In the genomic region with DNA sequence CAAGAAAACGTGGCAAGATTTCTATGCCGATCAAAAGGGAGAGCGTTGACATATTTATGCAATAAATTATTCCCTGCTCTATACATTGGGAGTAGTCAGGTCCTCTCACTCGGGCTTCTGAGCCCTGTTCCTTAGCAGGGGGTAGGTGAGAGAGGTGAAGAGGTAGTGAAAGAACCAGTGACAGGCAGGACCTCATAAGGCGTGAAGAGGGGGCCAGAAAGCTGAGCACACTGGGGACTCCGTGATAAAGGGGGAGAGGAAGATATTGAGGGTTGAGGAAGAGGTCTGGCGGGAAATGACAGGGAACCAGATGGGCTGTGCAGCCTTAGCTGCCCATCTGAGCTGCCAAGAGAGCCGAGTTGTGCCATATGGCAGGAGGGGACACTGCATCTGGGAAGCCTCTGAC, we compare ENCODE assay signal across 1 cellular context.
TF ChIP-seq lines count a peak whose summit lies in the region.

No MANE protein-coding gene starts in this region.

TF ChIP-seq in K562, 482 proteins besides CTCF, POLR2A, EP300 and RAD21 (continues in another document):
- TF ChIP-seq MAZ (CRISPR knock-in tag; conservative IDR thresholded peaks at IDR 0.05 in 1 of 2, IDR thresholded peaks at IDR 0.05 in 1 of 2): 0 out of 4 replicates have a peak, but pooled peaks of 1 of the 2 experiments have one; percentile 0
- TF ChIP-seq, protein P1, sequence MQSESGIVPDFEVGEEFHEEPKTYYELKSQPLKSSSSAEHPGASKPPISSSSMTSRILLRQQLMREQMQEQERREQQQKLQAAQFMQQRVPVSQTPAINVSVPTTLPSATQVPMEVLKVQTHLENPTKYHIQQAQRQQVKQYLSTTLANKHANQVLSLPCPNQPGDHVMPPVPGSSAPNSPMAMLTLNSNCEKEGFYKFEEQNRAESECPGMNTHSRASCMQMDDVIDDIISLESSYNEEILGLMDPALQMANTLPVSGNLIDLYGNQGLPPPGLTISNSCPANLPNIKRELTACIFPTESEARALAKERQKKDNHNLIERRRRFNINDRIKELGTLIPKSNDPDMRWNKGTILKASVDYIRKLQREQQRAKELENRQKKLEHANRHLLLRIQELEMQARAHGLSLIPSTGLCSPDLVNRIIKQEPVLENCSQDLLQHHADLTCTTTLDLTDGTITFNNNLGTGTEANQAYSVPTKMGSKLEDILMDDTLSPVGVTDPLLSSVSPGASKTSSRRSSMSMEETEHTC (IDR thresholded peaks at IDR 0.05): no peak
- no peak for TF ChIP-seq FOS (IDR thresholded peaks at IDR 0.05; ENCODE audit: extremely low read depth, insufficient read length)
- no peak for TF ChIP-seq FOXJ2 (tag; IDR thresholded peaks at IDR 0.05)
- TF ChIP-seq BCL6 (CRISPR knock-in tag; IDR thresholded peaks at IDR 0.05): no peak
- TF ChIP-seq PHF20 (IDR thresholded peaks at IDR 0.05; ENCODE audit: partially characterized antibody): no peak
- TF ChIP-seq, protein P2, sequence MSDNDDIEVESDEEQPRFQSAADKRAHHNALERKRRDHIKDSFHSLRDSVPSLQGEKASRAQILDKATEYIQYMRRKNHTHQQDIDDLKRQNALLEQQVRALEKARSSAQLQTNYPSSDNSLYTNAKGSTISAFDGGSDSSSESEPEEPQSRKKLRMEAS (CRISPR knock-in tag; IDR thresholded peaks at IDR 0.05): no peak
- TF ChIP-seq ZNF12 (CRISPR knock-in tag; IDR thresholded peaks at IDR 0.05): no peak
- TF ChIP-seq, protein P3, sequence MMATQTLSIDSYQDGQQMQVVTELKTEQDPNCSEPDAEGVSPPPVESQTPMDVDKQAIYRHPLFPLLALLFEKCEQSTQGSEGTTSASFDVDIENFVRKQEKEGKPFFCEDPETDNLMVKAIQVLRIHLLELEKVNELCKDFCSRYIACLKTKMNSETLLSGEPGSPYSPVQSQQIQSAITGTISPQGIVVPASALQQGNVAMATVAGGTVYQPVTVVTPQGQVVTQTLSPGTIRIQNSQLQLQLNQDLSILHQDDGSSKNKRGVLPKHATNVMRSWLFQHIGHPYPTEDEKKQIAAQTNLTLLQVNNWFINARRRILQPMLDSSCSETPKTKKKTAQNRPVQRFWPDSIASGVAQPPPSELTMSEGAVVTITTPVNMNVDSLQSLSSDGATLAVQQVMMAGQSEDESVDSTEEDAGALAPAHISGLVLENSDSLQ (IDR thresholded peaks at IDR 0.05): peak; percentile 40; the same call in 1 of the 2 replicates
- no peak for TF ChIP-seq BHLHE40 (IDR thresholded peaks at IDR 0.05; ENCODE audit: low read length)
- 0 out of 2 replicates have a peak, but pooled peaks have one; percentile 13 for TF ChIP-seq EP400 (IDR thresholded peaks at IDR 0.05)
- TF ChIP-seq, protein P4, sequence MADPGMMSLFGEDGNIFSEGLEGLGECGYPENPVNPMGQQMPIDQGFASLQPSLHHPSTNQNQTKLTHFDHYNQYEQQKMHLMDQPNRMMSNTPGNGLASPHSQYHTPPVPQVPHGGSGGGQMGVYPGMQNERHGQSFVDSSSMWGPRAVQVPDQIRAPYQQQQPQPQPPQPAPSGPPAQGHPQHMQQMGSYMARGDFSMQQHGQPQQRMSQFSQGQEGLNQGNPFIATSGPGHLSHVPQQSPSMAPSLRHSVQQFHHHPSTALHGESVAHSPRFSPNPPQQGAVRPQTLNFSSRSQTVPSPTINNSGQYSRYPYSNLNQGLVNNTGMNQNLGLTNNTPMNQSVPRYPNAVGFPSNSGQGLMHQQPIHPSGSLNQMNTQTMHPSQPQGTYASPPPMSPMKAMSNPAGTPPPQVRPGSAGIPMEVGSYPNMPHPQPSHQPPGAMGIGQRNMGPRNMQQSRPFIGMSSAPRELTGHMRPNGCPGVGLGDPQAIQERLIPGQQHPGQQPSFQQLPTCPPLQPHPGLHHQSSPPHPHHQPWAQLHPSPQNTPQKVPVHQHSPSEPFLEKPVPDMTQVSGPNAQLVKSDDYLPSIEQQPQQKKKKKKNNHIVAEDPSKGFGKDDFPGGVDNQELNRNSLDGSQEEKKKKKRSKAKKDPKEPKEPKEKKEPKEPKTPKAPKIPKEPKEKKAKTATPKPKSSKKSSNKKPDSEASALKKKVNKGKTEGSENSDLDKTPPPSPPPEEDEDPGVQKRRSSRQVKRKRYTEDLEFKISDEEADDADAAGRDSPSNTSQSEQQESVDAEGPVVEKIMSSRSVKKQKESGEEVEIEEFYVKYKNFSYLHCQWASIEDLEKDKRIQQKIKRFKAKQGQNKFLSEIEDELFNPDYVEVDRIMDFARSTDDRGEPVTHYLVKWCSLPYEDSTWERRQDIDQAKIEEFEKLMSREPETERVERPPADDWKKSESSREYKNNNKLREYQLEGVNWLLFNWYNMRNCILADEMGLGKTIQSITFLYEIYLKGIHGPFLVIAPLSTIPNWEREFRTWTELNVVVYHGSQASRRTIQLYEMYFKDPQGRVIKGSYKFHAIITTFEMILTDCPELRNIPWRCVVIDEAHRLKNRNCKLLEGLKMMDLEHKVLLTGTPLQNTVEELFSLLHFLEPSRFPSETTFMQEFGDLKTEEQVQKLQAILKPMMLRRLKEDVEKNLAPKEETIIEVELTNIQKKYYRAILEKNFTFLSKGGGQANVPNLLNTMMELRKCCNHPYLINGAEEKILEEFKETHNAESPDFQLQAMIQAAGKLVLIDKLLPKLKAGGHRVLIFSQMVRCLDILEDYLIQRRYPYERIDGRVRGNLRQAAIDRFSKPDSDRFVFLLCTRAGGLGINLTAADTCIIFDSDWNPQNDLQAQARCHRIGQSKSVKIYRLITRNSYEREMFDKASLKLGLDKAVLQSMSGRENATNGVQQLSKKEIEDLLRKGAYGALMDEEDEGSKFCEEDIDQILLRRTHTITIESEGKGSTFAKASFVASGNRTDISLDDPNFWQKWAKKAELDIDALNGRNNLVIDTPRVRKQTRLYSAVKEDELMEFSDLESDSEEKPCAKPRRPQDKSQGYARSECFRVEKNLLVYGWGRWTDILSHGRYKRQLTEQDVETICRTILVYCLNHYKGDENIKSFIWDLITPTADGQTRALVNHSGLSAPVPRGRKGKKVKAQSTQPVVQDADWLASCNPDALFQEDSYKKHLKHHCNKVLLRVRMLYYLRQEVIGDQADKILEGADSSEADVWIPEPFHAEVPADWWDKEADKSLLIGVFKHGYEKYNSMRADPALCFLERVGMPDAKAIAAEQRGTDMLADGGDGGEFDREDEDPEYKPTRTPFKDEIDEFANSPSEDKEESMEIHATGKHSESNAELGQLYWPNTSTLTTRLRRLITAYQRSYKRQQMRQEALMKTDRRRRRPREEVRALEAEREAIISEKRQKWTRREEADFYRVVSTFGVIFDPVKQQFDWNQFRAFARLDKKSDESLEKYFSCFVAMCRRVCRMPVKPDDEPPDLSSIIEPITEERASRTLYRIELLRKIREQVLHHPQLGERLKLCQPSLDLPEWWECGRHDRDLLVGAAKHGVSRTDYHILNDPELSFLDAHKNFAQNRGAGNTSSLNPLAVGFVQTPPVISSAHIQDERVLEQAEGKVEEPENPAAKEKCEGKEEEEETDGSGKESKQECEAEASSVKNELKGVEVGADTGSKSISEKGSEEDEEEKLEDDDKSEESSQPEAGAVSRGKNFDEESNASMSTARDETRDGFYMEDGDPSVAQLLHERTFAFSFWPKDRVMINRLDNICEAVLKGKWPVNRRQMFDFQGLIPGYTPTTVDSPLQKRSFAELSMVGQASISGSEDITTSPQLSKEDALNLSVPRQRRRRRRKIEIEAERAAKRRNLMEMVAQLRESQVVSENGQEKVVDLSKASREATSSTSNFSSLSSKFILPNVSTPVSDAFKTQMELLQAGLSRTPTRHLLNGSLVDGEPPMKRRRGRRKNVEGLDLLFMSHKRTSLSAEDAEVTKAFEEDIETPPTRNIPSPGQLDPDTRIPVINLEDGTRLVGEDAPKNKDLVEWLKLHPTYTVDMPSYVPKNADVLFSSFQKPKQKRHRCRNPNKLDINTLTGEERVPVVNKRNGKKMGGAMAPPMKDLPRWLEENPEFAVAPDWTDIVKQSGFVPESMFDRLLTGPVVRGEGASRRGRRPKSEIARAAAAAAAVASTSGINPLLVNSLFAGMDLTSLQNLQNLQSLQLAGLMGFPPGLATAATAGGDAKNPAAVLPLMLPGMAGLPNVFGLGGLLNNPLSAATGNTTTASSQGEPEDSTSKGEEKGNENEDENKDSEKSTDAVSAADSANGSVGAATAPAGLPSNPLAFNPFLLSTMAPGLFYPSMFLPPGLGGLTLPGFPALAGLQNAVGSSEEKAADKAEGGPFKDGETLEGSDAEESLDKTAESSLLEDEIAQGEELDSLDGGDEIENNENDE (IDR thresholded peaks at IDR 0.05; ENCODE audit: low read depth, low read length): no peak
- TF ChIP-seq SMARCE1 (IDR thresholded peaks at IDR 0.05): no peak
- TF ChIP-seq, protein P5, sequence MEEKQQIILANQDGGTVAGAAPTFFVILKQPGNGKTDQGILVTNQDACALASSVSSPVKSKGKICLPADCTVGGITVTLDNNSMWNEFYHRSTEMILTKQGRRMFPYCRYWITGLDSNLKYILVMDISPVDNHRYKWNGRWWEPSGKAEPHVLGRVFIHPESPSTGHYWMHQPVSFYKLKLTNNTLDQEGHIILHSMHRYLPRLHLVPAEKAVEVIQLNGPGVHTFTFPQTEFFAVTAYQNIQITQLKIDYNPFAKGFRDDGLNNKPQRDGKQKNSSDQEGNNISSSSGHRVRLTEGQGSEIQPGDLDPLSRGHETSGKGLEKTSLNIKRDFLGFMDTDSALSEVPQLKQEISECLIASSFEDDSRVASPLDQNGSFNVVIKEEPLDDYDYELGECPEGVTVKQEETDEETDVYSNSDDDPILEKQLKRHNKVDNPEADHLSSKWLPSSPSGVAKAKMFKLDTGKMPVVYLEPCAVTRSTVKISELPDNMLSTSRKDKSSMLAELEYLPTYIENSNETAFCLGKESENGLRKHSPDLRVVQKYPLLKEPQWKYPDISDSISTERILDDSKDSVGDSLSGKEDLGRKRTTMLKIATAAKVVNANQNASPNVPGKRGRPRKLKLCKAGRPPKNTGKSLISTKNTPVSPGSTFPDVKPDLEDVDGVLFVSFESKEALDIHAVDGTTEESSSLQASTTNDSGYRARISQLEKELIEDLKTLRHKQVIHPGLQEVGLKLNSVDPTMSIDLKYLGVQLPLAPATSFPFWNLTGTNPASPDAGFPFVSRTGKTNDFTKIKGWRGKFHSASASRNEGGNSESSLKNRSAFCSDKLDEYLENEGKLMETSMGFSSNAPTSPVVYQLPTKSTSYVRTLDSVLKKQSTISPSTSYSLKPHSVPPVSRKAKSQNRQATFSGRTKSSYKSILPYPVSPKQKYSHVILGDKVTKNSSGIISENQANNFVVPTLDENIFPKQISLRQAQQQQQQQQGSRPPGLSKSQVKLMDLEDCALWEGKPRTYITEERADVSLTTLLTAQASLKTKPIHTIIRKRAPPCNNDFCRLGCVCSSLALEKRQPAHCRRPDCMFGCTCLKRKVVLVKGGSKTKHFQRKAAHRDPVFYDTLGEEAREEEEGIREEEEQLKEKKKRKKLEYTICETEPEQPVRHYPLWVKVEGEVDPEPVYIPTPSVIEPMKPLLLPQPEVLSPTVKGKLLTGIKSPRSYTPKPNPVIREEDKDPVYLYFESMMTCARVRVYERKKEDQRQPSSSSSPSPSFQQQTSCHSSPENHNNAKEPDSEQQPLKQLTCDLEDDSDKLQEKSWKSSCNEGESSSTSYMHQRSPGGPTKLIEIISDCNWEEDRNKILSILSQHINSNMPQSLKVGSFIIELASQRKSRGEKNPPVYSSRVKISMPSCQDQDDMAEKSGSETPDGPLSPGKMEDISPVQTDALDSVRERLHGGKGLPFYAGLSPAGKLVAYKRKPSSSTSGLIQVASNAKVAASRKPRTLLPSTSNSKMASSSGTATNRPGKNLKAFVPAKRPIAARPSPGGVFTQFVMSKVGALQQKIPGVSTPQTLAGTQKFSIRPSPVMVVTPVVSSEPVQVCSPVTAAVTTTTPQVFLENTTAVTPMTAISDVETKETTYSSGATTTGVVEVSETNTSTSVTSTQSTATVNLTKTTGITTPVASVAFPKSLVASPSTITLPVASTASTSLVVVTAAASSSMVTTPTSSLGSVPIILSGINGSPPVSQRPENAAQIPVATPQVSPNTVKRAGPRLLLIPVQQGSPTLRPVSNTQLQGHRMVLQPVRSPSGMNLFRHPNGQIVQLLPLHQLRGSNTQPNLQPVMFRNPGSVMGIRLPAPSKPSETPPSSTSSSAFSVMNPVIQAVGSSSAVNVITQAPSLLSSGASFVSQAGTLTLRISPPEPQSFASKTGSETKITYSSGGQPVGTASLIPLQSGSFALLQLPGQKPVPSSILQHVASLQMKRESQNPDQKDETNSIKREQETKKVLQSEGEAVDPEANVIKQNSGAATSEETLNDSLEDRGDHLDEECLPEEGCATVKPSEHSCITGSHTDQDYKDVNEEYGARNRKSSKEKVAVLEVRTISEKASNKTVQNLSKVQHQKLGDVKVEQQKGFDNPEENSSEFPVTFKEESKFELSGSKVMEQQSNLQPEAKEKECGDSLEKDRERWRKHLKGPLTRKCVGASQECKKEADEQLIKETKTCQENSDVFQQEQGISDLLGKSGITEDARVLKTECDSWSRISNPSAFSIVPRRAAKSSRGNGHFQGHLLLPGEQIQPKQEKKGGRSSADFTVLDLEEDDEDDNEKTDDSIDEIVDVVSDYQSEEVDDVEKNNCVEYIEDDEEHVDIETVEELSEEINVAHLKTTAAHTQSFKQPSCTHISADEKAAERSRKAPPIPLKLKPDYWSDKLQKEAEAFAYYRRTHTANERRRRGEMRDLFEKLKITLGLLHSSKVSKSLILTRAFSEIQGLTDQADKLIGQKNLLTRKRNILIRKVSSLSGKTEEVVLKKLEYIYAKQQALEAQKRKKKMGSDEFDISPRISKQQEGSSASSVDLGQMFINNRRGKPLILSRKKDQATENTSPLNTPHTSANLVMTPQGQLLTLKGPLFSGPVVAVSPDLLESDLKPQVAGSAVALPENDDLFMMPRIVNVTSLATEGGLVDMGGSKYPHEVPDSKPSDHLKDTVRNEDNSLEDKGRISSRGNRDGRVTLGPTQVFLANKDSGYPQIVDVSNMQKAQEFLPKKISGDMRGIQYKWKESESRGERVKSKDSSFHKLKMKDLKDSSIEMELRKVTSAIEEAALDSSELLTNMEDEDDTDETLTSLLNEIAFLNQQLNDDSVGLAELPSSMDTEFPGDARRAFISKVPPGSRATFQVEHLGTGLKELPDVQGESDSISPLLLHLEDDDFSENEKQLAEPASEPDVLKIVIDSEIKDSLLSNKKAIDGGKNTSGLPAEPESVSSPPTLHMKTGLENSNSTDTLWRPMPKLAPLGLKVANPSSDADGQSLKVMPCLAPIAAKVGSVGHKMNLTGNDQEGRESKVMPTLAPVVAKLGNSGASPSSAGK (IDR thresholded peaks at IDR 0.05): peak; percentile 3
- no peak for TF ChIP-seq U2AF1 (optimal IDR thresholded peaks at IDR 0.05; ENCODE audit: low read depth, low read length)
- no peak for TF ChIP-seq SNIP1 (IDR thresholded peaks at IDR 0.05; ENCODE audit: low read depth)
- 0 out of 2 replicates have a peak, but pooled peaks have one; percentile 4 for TF ChIP-seq SOX6 (IDR thresholded peaks at IDR 0.05)
- TF ChIP-seq ZNF589 (CRISPR knock-in tag; IDR thresholded peaks at IDR 0.05; ENCODE audit: low read depth): no peak
- TF ChIP-seq, protein P6, sequence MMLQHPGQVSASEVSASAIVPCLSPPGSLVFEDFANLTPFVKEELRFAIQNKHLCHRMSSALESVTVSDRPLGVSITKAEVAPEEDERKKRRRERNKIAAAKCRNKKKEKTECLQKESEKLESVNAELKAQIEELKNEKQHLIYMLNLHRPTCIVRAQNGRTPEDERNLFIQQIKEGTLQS (IDR thresholded peaks at IDR 0.05): no peak
- TF ChIP-seq, protein P6 (CRISPR knock-in tag; conservative IDR thresholded peaks at IDR 0.05): no peak
- TF ChIP-seq MECOM (CRISPR knock-in tag; IDR thresholded peaks at IDR 0.05): no peak
- TF ChIP-seq MEIS2 (IDR thresholded peaks at IDR 0.05; ENCODE audit: partially characterized antibody): peak; percentile 62
- TF ChIP-seq RBM39 (optimal IDR thresholded peaks at IDR 0.05; ENCODE audit: low read depth, low read length): no peak
- no peak for TF ChIP-seq TEAD4 (IDR thresholded peaks at IDR 0.05; ENCODE audit: low read length)
- no peak for TF ChIP-seq TEAD4 (CRISPR knock-in tag; IDR thresholded peaks at IDR 0.05; ENCODE audit: borderline replicate concordance)
